ENCODE assay signal across 8 cellular contexts in the genomic region with DNA sequence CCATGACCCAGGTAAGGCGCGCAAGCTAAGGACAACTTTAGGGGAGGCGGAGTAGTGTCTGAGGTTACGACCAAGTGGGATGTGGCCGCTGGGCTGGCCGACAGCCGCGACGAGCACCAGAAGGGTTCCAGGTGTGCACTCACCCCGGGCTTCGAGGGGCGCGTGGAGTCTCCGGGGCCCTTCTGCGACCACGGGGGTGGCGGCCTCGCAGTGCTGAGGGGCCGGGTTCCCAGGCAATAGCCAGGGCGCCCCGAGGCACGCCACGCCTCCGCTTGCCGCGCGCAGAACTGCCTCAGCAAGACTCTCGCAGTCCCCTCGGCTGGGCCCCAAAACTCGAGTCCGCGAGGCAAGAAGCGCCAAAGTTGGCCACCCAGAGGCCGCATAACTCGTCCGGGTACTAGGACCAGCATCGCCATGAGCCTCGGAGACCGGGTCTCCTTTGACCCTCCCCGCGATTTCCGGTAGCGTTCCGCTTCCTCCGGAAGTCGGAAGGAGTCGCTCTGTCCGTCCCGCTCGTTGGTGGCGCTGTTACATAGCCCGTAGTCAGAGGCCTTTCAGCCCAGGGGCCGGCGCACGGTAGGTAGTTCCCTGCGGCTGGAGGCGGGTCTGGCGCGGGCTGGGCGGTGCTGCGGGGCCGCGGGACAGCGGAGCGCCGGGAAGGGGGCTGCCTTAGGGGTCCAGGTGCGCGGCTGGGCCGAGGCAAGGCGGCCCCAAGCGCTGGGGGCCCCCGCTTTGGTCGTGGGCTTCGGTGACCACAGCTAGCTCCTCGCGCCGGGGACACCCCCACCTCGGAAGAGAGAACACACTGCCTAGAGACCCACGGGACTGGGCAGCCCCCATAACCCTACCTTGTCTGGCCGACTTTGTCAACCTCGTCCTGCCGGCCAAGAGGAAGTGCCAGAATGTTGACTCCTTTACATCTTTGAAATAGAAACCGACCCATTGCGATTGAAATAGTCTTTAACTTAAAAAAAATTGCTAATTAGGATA.
DNase-seq lines count a peak whose midpoint lies in the region; ATAC-seq and TF ChIP-seq lines count a peak whose summit lies in the region.

ADPRM (plus strand) TSS at position 503 of the 990 bp plus-strand sequence. CDS start 7,333 bp downstream, outside the sequence.
SCO1 (minus strand) TSS at position 442 of the 990 bp plus-strand sequence; CDS start at position 416, 26 bp downstream.

- H3K4me3 ChIP-seq in BLaER1 (peak within 1 kb of the TSS; percentile 98), coronary artery (peak within 1 kb of the TSS; percentile 85)

- ATAC-seq in HG03442 (IDR thresholded peaks at IDR 0.05; ENCODE audit: unreplicated experiment), result peak; percentile 96

- H4K20me1 ChIP-seq in BLaER1, result peaks cover 36% of the 10 kb centered on the region; the same call in 1 of the 2 replicates

- DNase-seq in GM19238 (ENCODE audit: insufficient read length, low spot score), result peak; percentile 85
- DNase-seq in NCI-H524 treated with DMSO at 0.1 percent for 48 hours (lab: John Stamatoyannopoulos, UW), result peak; percentile 56
- DNase-seq in activated CD4-positive, alpha-beta T cell treated with anti-CD3 and anti-CD28 coated beads for 48 hours, result peak; percentile 93
- peak; percentile 94 for DNase-seq in coronary artery (ENCODE audit: low spot score)
- DNase-seq in stimulated activated CD4-positive, alpha-beta T cell treated with anti-CD3 and anti-CD28 coated beads, Interleukin-1b, Interleukin-23, amount 100 ng/mL, for 4 hours (ENCODE audit: low read depth in 2 of 2), result peak; percentile 79 to 81

- no peaks in the 10 kb centered on the region for H3K9me3 ChIP-seq in BLaER1

- H3K9ac ChIP-seq in BLaER1, result peak within 1 kb of the TSS; percentile 96

- peak within 1 kb of the TSS; percentile 89 for H3K4me2 ChIP-seq in BLaER1

- H3K27ac ChIP-seq in BLaER1, result peak within 1 kb of the TSS; percentile 97
- H3K27ac ChIP-seq in coronary artery, result peak within 1 kb of the TSS; percentile 91 to 95
- peak within 1 kb of the TSS; percentile 74 for H3K27ac ChIP-seq in layer of hippocampus (ENCODE audit: low read depth, low read length)

- H3K27me3 ChIP-seq in BLaER1 (no peaks in the 10 kb centered on the region), layer of hippocampus (ENCODE audit: control insufficient read depth, insufficient read depth, low read length) (no peaks in the 10 kb centered on the region)

- peaks cover 36% of the 10 kb centered on the region for H3K36me3 ChIP-seq in BLaER1

- no peak for TF ChIP-seq CTCF in coronary artery (IDR thresholded peaks at IDR 0.05)

- H3K4me1 ChIP-seq in BLaER1, result peaks cover 57% of the 10 kb centered on the region

Comparison
In these comparisons a context has a peak if more than half of its experiments do, and no peak if none do; other contexts are left out.
1. Peak in every context shown above with its lines: DNase-seq, ATAC-seq, H3K4me3 ChIP-seq and H3K27ac ChIP-seq.